In the genomic region with DNA sequence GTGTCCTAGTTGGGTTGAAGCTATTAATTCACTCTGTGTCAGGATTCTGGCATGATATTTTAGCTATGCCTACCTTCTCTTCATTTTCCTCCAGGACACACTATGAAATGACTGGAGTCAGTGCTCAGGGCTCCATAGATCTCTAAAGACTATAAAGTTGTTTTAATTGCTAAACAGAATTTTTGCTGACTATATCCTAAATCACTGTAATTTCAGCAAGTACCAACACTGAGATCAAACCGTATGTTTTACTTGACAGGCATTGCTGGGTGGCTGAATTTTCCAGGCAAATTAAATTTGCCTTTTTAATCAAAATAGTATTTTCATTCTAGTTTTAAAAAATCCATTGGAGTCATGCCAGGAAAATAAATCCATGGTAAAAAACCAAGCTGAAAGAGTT, we compare ENCODE assay signal across 31 cellular contexts.
DNase-seq lines count a peak whose midpoint lies in the region; ATAC-seq, FAIRE-seq and TF ChIP-seq lines count a peak whose summit lies in the region.
"Had no signal": no experiment of that assay in that cellular context is flagged by ENCODE, and none has a peak within 500 bp of the region (broad histone marks: within the 10 kb centered on the region; RNA-seq: fewer than 3 reads in every experiment).

No MANE protein-coding gene starts in this region.

- no peaks in the 10 kb centered on the region for H3K36me3 ChIP-seq in HepG2 (replicated peaks in 1 of 2; ENCODE audit: control insufficient read depth in 1 of 2, insufficient read depth in 2 of 2, low read length in 2 of 2)
- H3K36me3 ChIP-seq in right lobe of liver = no peaks in the 10 kb centered on the region
- H3K36me3 ChIP-seq in SK-N-MC (ENCODE audit: insufficient read depth, low read length) = no peaks in the 10 kb centered on the region
- H3K36me3 ChIP-seq: BE2C; BLaER1; BLaER1 treated with 17β-estradiol and CSF1 and Interleukin-3, amounts not matched to agents 10 nM and 100 nM had no signal

- TF ChIP-seq RAD21 in HepG2 (CRISPR knock-in tag; IDR thresholded peaks at IDR 0.05) = no peak

- H3K4me3 ChIP-seq in HepG2 (replicated peaks in 1 of 3; ENCODE audit: insufficient read depth in 1 of 3, low read depth in 2 of 3, low read length in 3 of 3) (no peak overlapping the region), right lobe of liver (no peak overlapping the region), SK-N-MC (no peak overlapping the region)
- H3K4me3 ChIP-seq: A549; BLaER1; BLaER1 treated with 17β-estradiol and CSF1 and Interleukin-3, amounts not matched to agents 10 nM and 100 nM had no signal

- no peak overlapping the region for H3K4me2 ChIP-seq in HepG2 (ENCODE audit: low read depth, low read length)
- H3K4me2 ChIP-seq: A549; BLaER1; BLaER1 treated with 17β-estradiol and CSF1 and Interleukin-3, amounts not matched to agents 10 nM and 100 nM had no signal

- H3K79me2 ChIP-seq in HepG2 (ENCODE audit: insufficient read depth, low read length) = no peaks in the 10 kb centered on the region

- no peaks in the 10 kb centered on the region; a peak in 1 of 5 replicates for H3K27me3 ChIP-seq in HepG2 (ENCODE audit: control insufficient read depth in 1 of 2, insufficient read depth in 2 of 2, low read length in 2 of 2)
- H3K27me3 ChIP-seq in right lobe of liver = no peaks in the 10 kb centered on the region
- H3K27me3 ChIP-seq: BE2C; BLaER1; BLaER1 treated with 17β-estradiol and CSF1 and Interleukin-3, amounts not matched to agents 10 nM and 100 nM had no signal

- CTCF ChIA-PET in HepG2 (lab: Yijun Ruan, JAX; ENCODE audit: low intra/inter-chr PET ratio, low total read pairs) = no interaction called here

- no peaks in the 10 kb centered on the region for H4K20me1 ChIP-seq in HepG2 (ENCODE audit: insufficient read depth, low read length)
- H4K20me1 ChIP-seq: BLaER1; BLaER1 treated with 17β-estradiol and CSF1 and Interleukin-3, amounts not matched to agents 10 nM and 100 nM had no signal

- ATAC-seq in HepG2 (no peak), right lobe of liver (no peak), HG03108 (IDR thresholded peaks at IDR 0.05; ENCODE audit: unreplicated experiment) (no peak)
- ATAC-seq: A549; CD8-positive, alpha-beta T cell had no signal

- no peaks in the 10 kb centered on the region for H3K9me3 ChIP-seq in HepG2 (ENCODE audit: low read length)
- no peaks in the 10 kb centered on the region for H3K9me3 ChIP-seq in right lobe of liver
- H3K9me3 ChIP-seq in SK-N-MC (ENCODE audit: low read depth, low read length) = no peaks in the 10 kb centered on the region
- H3K9me3 ChIP-seq: A549; BE2C; BLaER1; BLaER1 treated with 17β-estradiol and CSF1 and Interleukin-3, amounts not matched to agents 10 nM and 100 nM; Caco-2 had no signal

- no peak overlapping the region for H2AFZ ChIP-seq in HepG2 (ENCODE audit: low read length)

- H3K9ac ChIP-seq in HepG2 (ENCODE audit: insufficient read depth, low read depth, low read length) = no peak overlapping the region
- H3K9ac ChIP-seq in SK-N-MC (ENCODE audit: insufficient read length) = no peak overlapping the region
- H3K9ac ChIP-seq: BLaER1; BLaER1 treated with 17β-estradiol and CSF1 and Interleukin-3, amounts not matched to agents 10 nM and 100 nM had no signal

- 7% methylated on average over 1 of the region's 1 CpG for WGBS in HepG2 (ENCODE audit: low lambda C conversion rate)
- 63% methylated on average over 1 of the region's 1 CpG for WGBS in right lobe of liver (ENCODE audit: insufficient coverage, low coverage, low lambda C conversion rate, missing lambda C conversion rate)

- no peak overlapping the region for H3K27ac ChIP-seq in HepG2 (ENCODE audit: extremely low read length, insufficient read depth, low read length)
- no peak overlapping the region for H3K27ac ChIP-seq in right lobe of liver
- peak overlapping the region; percentile 26; the same call in 1 of the 2 replicates for H3K27ac ChIP-seq in SK-N-MC
- H3K27ac ChIP-seq: 22Rv1; A549; BLaER1; BLaER1 treated with 17β-estradiol and CSF1 and Interleukin-3, amounts not matched to agents 10 nM and 100 nM; C4-2B had no signal

- TF ChIP-seq POLR2A in HepG2 (IDR thresholded peaks at IDR 0.05; ENCODE audit: insufficient read depth in 1 of 2, low read depth in 2 of 2, low read length in 2 of 2) (no peak), right lobe of liver (IDR thresholded peaks at IDR 0.05) (no peak)

- no peak for FAIRE-seq in HepG2 (lab: Jason Lieb, UNC)
- FAIRE-seq: A204.1, A549, D721Med had no signal

- BruUV-seq in HepG2 (replicated peaks; lab: Mats Ljungman, UMichigan) = no TSS peak

- H3K4me1 ChIP-seq in HepG2 (ENCODE audit: insufficient read depth, low read length) (no peaks in the 10 kb centered on the region), right lobe of liver (no peaks in the 10 kb centered on the region)
- H3K4me1 ChIP-seq: A549; BE2C; BLaER1; BLaER1 treated with 17β-estradiol and CSF1 and Interleukin-3, amounts not matched to agents 10 nM and 100 nM; Caco-2 had no signal

- intact Hi-C loops in HepG2 (cut with micrococcal nuclease; ENCODE audit: unreplicated experiment) = no loop called here
- intact Hi-C loops in right lobe of liver (cut with DNase I) = no loop called here

- no peak for TF ChIP-seq EP300 in HepG2 (IDR thresholded peaks at IDR 0.05; ENCODE audit: low read depth in 2 of 2, low read length in 2 of 2)
- no peak for TF ChIP-seq EP300 in HepG2 (CRISPR knock-in tag; IDR thresholded peaks at IDR 0.05; ENCODE audit: borderline replicate concordance)

- POLR2A ChIA-PET in HepG2 (lab: Yijun Ruan, JAX) = no interaction called here

- DNase-seq in HepG2 (ENCODE audit: low spot score) (no peak), right lobe of liver (no peak), SK-N-MC (ENCODE audit: low read depth, low spot score) (no peak)
- DNase-seq: 8988T; ACHN; AML-193; BE2C; C1 segment of cervical spinal cord; Caco-2; Calu3; CD4-positive, alpha-beta memory T cell; CD4-positive, alpha-beta T cell; CD4-positive, CD25-positive, alpha-beta regulatory T cell; CD8-positive, alpha-beta memory T cell; CD8-positive, alpha-beta T cell; COR-L47; DMS 273 treated with DMSO at 0.1 percent for 48 hours; DMS153; DMS53; DMS79; DMS79 treated with DMSO at 0.1 percent for 48 hours; DND-41; EL had no signal

- TF ChIP-seq CTCF in HepG2 (CRISPR knock-in tag; IDR thresholded peaks at IDR 0.05) = no peak
- TF ChIP-seq CTCF in right lobe of liver (IDR thresholded peaks at IDR 0.05) = no peak

- in situ Hi-C loops in HepG2 (cut with HindIII; ENCODE audit: extremely low pct_ligation_motif_present, low pct_unique_long_range_greater_than_20kb) = no loop called here

TF ChIP-seq in HepG2, 621 proteins besides CTCF, POLR2A, EP300 and RAD21:
- TF ChIP-seq MAFK (conservative IDR thresholded peaks at IDR 0.05 in 1 of 2, IDR thresholded peaks at IDR 0.05 in 1 of 2; ENCODE audit: low read length in 2 of 2) = peak; percentile 52 to 55; a peak in 3 of 4 replicates
- TF ChIP-seq MAFF (IDR thresholded peaks at IDR 0.05; ENCODE audit: low read depth, low read length) = 0 out of 2 replicates have a peak, but pooled peaks have one; percentile 44
- TF ChIP-seq JUND (CRISPR knock-in tag; IDR thresholded peaks at IDR 0.05) = no peak
TF ChIP-seq in HepG2: peak in this region for 2.
